In the genomic region with DNA sequence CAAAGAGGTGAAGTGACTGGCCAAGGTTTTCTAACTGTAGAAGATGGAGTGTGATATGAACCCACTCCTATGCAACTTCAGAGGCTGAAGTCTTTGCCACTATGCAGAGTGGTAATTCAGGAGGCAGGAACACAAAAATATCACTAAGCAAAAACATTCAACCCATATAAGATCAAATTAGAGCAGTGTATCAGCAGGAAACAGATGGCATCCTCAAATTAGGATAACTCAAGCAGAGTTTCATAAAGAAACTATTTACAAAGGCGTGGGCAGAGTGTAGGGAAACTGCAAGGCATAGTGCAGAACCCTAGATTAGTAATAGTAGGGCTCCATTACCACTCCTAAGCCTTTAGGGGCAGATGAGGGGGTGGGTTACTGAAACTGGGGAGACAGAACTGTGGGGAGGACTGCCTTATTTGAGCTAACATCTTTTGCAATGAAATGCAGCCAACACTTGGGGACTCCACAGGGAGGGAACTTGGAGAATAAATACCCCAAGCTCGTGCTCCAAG, we compare ENCODE assay signal across 24 cellular contexts.
A peak's percentile ranks its signal among the peaks of the same experiment; 100 is the strongest.
DNase-seq lines count a peak whose midpoint lies in the region; ATAC-seq and FAIRE-seq lines count a peak whose summit lies in the region.
"Had no signal": no experiment of that assay in that cellular context is flagged by ENCODE, and none has a peak within 500 bp of the region (broad histone marks: within the 10 kb centered on the region; RNA-seq: fewer than 3 reads in every experiment).

No MANE protein-coding gene starts in this region.

- peak; percentile 73 for FAIRE-seq in GM19239 (lab: Jason Lieb, UNC)
- FAIRE-seq: islet of Langerhans had no signal

- H3K27ac ChIP-seq in CD4-positive, CD25-positive, alpha-beta regulatory T cell (ENCODE audit: insufficient read depth, low read length, poor library complexity, severe bottlenecking): no peak overlapping the region
- H3K27ac ChIP-seq: Peyer's patch had no signal

- H3K4me1 Mint-ChIP-seq in CD4-positive, CD25-positive, alpha-beta regulatory T cell: peaks cover 14 to 63% (median 38%) of the 10 kb centered on the region in 4 donors
- H3K4me1 Mint-ChIP-seq: GM23338 had no signal

- no peak overlapping the region for H3K4me3 Mint-ChIP-seq in CD4-positive, CD25-positive, alpha-beta regulatory T cell
- H3K4me3 Mint-ChIP-seq: GM23338 had no signal

- DNase-seq in CD4-positive, CD25-positive, alpha-beta regulatory T cell: no peak
- DNase-seq in GM19239 (ENCODE audit: insufficient read length, low spot score): no peak
- peak; percentile 45 for DNase-seq in cerebellar cortex (ENCODE audit: low spot score)
- no peak for DNase-seq in iPS-NIHi11 (ENCODE audit: low spot score)
- DNase-seq in 8988T: no peak
- DNase-seq: activated CD4-positive, alpha-beta T cell treated with anti-CD3 and anti-CD28 coated beads for 4 hours; activated gamma-delta T cell treated with Interleukin-2 at 50 U/mL for 16 hours; amniotic stem cell; COR-L47; DND-41; hippocampal formation; Karpas-422; mucosa of descending colon; NCI-H1105; NCI-H2029 treated with DMSO at 0.1 percent for 48 hours; Peyer's patch; stimulated activated CD4-positive, alpha-beta T cell treated with anti-CD3 and anti-CD28 coated beads, Interleukin-2, amount 100 ng/mL, for 48 hours; trophoblast cell had no signal

- peak overlapping the region; percentile 0 to 89 (median 67) for H3K27ac Mint-ChIP-seq in CD4-positive, CD25-positive, alpha-beta regulatory T cell
- H3K27ac Mint-ChIP-seq: GM23338, progenitor cell of endocrine pancreas had no signal

- H3K9me3 Mint-ChIP-seq in CD4-positive, CD25-positive, alpha-beta regulatory T cell: no peaks in the 10 kb centered on the region
- H3K9me3 Mint-ChIP-seq: GM23338 had no signal

- no peaks in the 10 kb centered on the region for H3K9me3 ChIP-seq in CD4-positive, CD25-positive, alpha-beta regulatory T cell (ENCODE audit: control insufficient read depth in 2 of 2, low read length in 2 of 2)
- H3K9me3 ChIP-seq: mucosa of descending colon, Peyer's patch had no signal

- H3K36me3 ChIP-seq in CD4-positive, CD25-positive, alpha-beta regulatory T cell (ENCODE audit: control insufficient read depth, insufficient read depth, low read length): peaks cover 2% of the 10 kb centered on the region
- H3K36me3 ChIP-seq: Peyer's patch had no signal

- no peak overlapping the region for H3K4me3 ChIP-seq in CD4-positive, CD25-positive, alpha-beta regulatory T cell (ENCODE audit: low read depth, low read length)
- H3K4me3 ChIP-seq: GM23338, mucosa of descending colon, Peyer's patch had no signal

- ATAC-seq in CD4-positive, CD25-positive, alpha-beta regulatory T cell (ENCODE audit: low read depth in 2 of 2): no peak
- ATAC-seq in HG03442 (IDR thresholded peaks at IDR 0.05; ENCODE audit: unreplicated experiment) (peak; percentile 36), GM19023 (IDR thresholded peaks at IDR 0.05; ENCODE audit: unreplicated experiment) (no peak), GM18519 (IDR thresholded peaks at IDR 0.05; ENCODE audit: low FRiP score, unreplicated experiment) (no peak)
- ATAC-seq: GM23338, mucosa of descending colon had no signal

- H3K36me3 Mint-ChIP-seq in CD4-positive, CD25-positive, alpha-beta regulatory T cell: peaks cover 11% of the 10 kb centered on the region

- H3K4me1 ChIP-seq in CD4-positive, CD25-positive, alpha-beta regulatory T cell (ENCODE audit: control insufficient read depth, insufficient read depth, low read length, poor library complexity, severe bottlenecking): peaks cover 27% of the 10 kb centered on the region
- H3K4me1 ChIP-seq: Peyer's patch had no signal

- no peaks in the 10 kb centered on the region for H3K27me3 ChIP-seq in CD4-positive, CD25-positive, alpha-beta regulatory T cell (ENCODE audit: control insufficient read depth, insufficient read depth, low read length)
- H3K27me3 ChIP-seq: Peyer's patch had no signal

- H3K27me3 Mint-ChIP-seq in CD4-positive, CD25-positive, alpha-beta regulatory T cell: no peaks in the 10 kb centered on the region
- H3K27me3 Mint-ChIP-seq: progenitor cell of endocrine pancreas had no signal
